Comparison of ENCODE assay signal across 11 cellular contexts in the genomic region with DNA sequence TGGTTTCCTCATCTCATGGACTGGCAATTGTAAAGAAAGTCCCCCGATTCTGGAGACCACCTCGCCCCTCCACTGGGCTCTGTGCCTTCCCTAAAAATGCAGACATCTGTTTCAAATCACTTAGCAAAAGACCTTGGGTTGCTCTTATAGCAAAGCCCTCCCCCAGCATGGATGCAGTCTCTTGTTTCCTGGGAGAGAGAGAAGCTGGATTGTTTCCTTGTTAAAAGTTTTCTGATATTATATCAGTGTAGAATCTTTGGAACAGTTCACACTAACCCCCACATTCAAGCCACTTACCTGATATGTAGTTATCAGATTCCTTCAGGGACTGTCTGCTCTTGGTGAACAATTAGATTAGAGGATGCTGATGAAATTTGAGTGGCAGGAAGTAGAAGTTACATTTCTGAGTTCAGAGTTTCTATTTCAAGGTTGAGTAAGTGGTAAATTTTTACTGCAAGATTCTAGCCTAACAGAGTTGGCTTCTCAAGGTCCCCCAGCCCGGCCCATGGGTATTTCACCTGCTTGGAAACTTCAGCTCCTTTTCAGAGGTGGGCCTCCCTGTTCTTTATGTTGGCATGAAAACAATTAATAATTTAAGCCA. TPM values are rescaled to one million over a fixed set of nuclear protein-coding genes. Genes with fewer than 3 reads are reported as not detected.
DNase-seq lines count a peak whose midpoint lies in the region; ATAC-seq, FAIRE-seq and TF ChIP-seq lines count a peak whose summit lies in the region.
"Had no signal": no experiment of that assay in that cellular context is flagged by ENCODE, and none has a peak within 500 bp of the region (broad histone marks: within the 10 kb centered on the region; RNA-seq: fewer than 3 reads in every experiment).

No MANE protein-coding gene starts in this region.

- H3K9me3 ChIP-seq in pancreas (no peaks in the 10 kb centered on the region), upper lobe of right lung (no peaks in the 10 kb centered on the region)
- H3K9me3 ChIP-seq: A549 had no signal

- CTCF ChIA-PET in activated CD4-positive, alpha-beta T cell treated with anti-CD3 and anti-CD28 coated beads for 36 hours (lab: Charles Lee), result interaction anchor here (0.5 to 1.1 kb wide), 5 partner anchors 14 to 58 kb away, joined by 3 to 4 read pairs (median 4); no protein-coding TSS in a partner anchor
- CTCF ChIA-PET in activated CD4-positive, alpha-beta memory T cell treated with anti-CD3 and anti-CD28 coated beads for 36 hours (lab: Charles Lee), result interaction anchor here (1.0 kb wide), 3 partner anchors 55 to 101 kb away, joined by 3 to 6 read pairs (median 4); no protein-coding TSS in a partner anchor

- H3K27me3 Mint-ChIP-seq in activated CD4-positive, alpha-beta T cell treated with anti-CD3 and anti-CD28 coated beads for 36 hours, result no peaks in the 10 kb centered on the region
- H3K27me3 Mint-ChIP-seq in activated CD4-positive, alpha-beta memory T cell treated with anti-CD3 and anti-CD28 coated beads for 36 hours, result no peaks in the 10 kb centered on the region

- peak overlapping the region; percentile 58 for H3K4me3 Mint-ChIP-seq in activated CD4-positive, alpha-beta T cell treated with anti-CD3 and anti-CD28 coated beads for 36 hours
- peak overlapping the region; percentile 64 for H3K4me3 Mint-ChIP-seq in activated CD4-positive, alpha-beta memory T cell treated with anti-CD3 and anti-CD28 coated beads for 36 hours

- no peaks in the 10 kb centered on the region for H3K36me3 ChIP-seq in pancreas
- no peaks in the 10 kb centered on the region for H3K36me3 ChIP-seq in upper lobe of right lung

- TF ChIP-seq CTCF in pancreas (IDR thresholded peaks at IDR 0.05) (no peak), upper lobe of right lung (IDR thresholded peaks at IDR 0.05) (no peak)

- H3K4me3 ChIP-seq in pancreas (no peak overlapping the region), upper lobe of right lung (no peak overlapping the region)
- H3K4me3 ChIP-seq: A549 had no signal

- WGBS in pancreas, 2 donors, result 46 to 51% methylated on average over 3 of the region's 3 CpGs

- no peaks in the 10 kb centered on the region for H3K9me3 Mint-ChIP-seq in activated CD4-positive, alpha-beta T cell treated with anti-CD3 and anti-CD28 coated beads for 36 hours (ENCODE audit: low read depth)
- no peaks in the 10 kb centered on the region for H3K9me3 Mint-ChIP-seq in activated CD4-positive, alpha-beta memory T cell treated with anti-CD3 and anti-CD28 coated beads for 36 hours

- H3K4me1 ChIP-seq in pancreas (no peaks in the 10 kb centered on the region), upper lobe of right lung (peaks cover 16% of the 10 kb centered on the region)
- H3K4me1 ChIP-seq: A549, parathyroid adenoma had no signal

- H3K36me3 Mint-ChIP-seq in activated CD4-positive, alpha-beta T cell treated with anti-CD3 and anti-CD28 coated beads for 36 hours (ENCODE audit: low read depth), result peaks cover 8% of the 10 kb centered on the region
- peaks cover 3% of the 10 kb centered on the region for H3K36me3 Mint-ChIP-seq in activated CD4-positive, alpha-beta memory T cell treated with anti-CD3 and anti-CD28 coated beads for 36 hours

- no peak for FAIRE-seq in pancreas (lab: Jason Lieb, UNC)
- FAIRE-seq: A549 had no signal

- POLR2A ChIA-PET in activated CD4-positive, alpha-beta T cell treated with anti-CD3 and anti-CD28 coated beads for 36 hours (lab: Charles Lee), result no interaction called here
- POLR2A ChIA-PET in activated CD4-positive, alpha-beta memory T cell treated with anti-CD3 and anti-CD28 coated beads for 36 hours (lab: Charles Lee), result interaction anchor here (1.0 kb wide), 1 partner anchor 53 kb away, joined by 4 read pairs; no protein-coding TSS in a partner anchor

- peaks cover 60% of the 10 kb centered on the region for H3K4me1 Mint-ChIP-seq in activated CD4-positive, alpha-beta T cell treated with anti-CD3 and anti-CD28 coated beads for 36 hours
- H3K4me1 Mint-ChIP-seq in activated CD4-positive, alpha-beta memory T cell treated with anti-CD3 and anti-CD28 coated beads for 36 hours (ENCODE audit: low read depth), result peaks cover 65% of the 10 kb centered on the region

- peak overlapping the region; percentile 85 for H3K27ac Mint-ChIP-seq in activated CD4-positive, alpha-beta T cell treated with anti-CD3 and anti-CD28 coated beads for 36 hours
- H3K27ac Mint-ChIP-seq in activated CD4-positive, alpha-beta memory T cell treated with anti-CD3 and anti-CD28 coated beads for 36 hours, result peak overlapping the region; percentile 72

- intact Hi-C loops in activated CD4-positive, alpha-beta T cell treated with anti-CD3 and anti-CD28 coated beads for 36 hours (cut with DNase I, micrococcal nuclease), result loop anchor here (2.0 to 10.0 kb wide), 4 partner anchors 30 to 1277 kb away; a partner anchor contains a TSS
- intact Hi-C loops in activated CD4-positive, alpha-beta memory T cell treated with anti-CD3 and anti-CD28 coated beads for 36 hours (cut with micrococcal nuclease), result loop anchor here (5.0 kb wide), 2 partner anchors 438 to 1013 kb away; a partner anchor contains a TSS
- intact Hi-C loops in pancreas (cut with DNase I), result no loop called here
- intact Hi-C loops in upper lobe of right lung (cut with DNase I), result no loop called here

- H3K27ac ChIP-seq in pancreas (no peak overlapping the region), upper lobe of right lung (no peak overlapping the region)
- H3K27ac ChIP-seq: A549, parathyroid adenoma had no signal

- ATAC-seq in activated CD4-positive, alpha-beta T cell treated with anti-CD3 and anti-CD28 coated beads for 36 hours, result peak; percentile 20
- ATAC-seq in HG02938 (IDR thresholded peaks at IDR 0.05; ENCODE audit: unreplicated experiment) (peak; percentile 35), pancreas (no peak), HG03135 (IDR thresholded peaks at IDR 0.05; ENCODE audit: unreplicated experiment) (no peak), upper lobe of right lung (no peak)
- ATAC-seq: A549 had no signal

- H3K27me3 ChIP-seq in pancreas, result no peaks in the 10 kb centered on the region
- no peaks in the 10 kb centered on the region for H3K27me3 ChIP-seq in upper lobe of right lung

- peak; percentile 50 for DNase-seq in activated CD4-positive, alpha-beta T cell treated with anti-CD3 and anti-CD28 coated beads for 36 hours
- no peak for DNase-seq in activated CD4-positive, alpha-beta T cell treated with anti-CD3 and anti-CD28 coated beads, Interleukin-2, amount 50 U/mL, for 1 hour
- DNase-seq in activated CD4-positive, alpha-beta memory T cell treated with anti-CD3 and anti-CD28 coated beads for 36 hours, result peak; percentile 46
- DNase-seq in stimulated activated CD4-positive, alpha-beta T cell treated with anti-CD3 and anti-CD28 coated beads, Interleukin-1b, Interleukin-23, amount 100 ng/mL, for 48 hours, result peak; percentile 8
- DNase-seq in pancreas (no peak), upper lobe of right lung (no peak)
- DNase-seq: NCI-H446 had no signal

RNA-seq across cellular contexts. Expression of a gene that starts 56.4 kb away (rescaled TPM):
- total RNA-seq in activated CD4-positive, alpha-beta T cell treated with anti-CD3 and anti-CD28 coated beads for 36 hours, result 1 to 10 TPM; 5.3 TPM
- 1 to 10 TPM; 5.7 to 6.2 TPM for total RNA-seq in activated CD4-positive, alpha-beta memory T cell treated with anti-CD3 and anti-CD28 coated beads for 36 hours
- total RNA-seq in pancreas, result 10 to 100 TPM in 1 of 6 donors, 1 to 10 TPM in 4, under 1 TPM in 1; 0.92 to 13.7 (median 2.0) TPM
- 1 to 10 TPM in 1 of 2 donors, under 1 TPM in 1; 0.53 to 3.8 TPM for polyA plus RNA-seq in pancreas
- total RNA-seq in upper lobe of right lung, result 15.7 TPM

Comparison
In these comparisons a context has a peak if more than half of its experiments do, and no peak if none do; other contexts are left out.
1. DNase-seq: peak in activated CD4-positive, alpha-beta T cell treated with anti-CD3 and anti-CD28 coated beads for 36 hours (single experiment), activated CD4-positive, alpha-beta memory T cell treated with anti-CD3 and anti-CD28 coated beads for 36 hours (single experiment) and stimulated activated CD4-positive, alpha-beta T cell treated with anti-CD3 and anti-CD28 coated beads, Interleukin-1b, Interleukin-23, amount 100 ng/mL, for 48 hours (single experiment); none in activated CD4-positive, alpha-beta T cell treated with anti-CD3 and anti-CD28 coated beads, Interleukin-2, amount 50 U/mL, for 1 hour (single experiment), pancreas (0 of 6) and upper lobe of right lung (single experiment).
2. ATAC-seq: peak in activated CD4-positive, alpha-beta T cell treated with anti-CD3 and anti-CD28 coated beads for 36 hours (single experiment) and HG02938 (single experiment); none in pancreas (0 of 4), HG03135 (single experiment) and upper lobe of right lung (single experiment).
3. intact Hi-C loops: an anchor here in activated CD4-positive, alpha-beta T cell treated with anti-CD3 and anti-CD28 coated beads for 36 hours (2.0 to 10.0 kb wide) and activated CD4-positive, alpha-beta memory T cell treated with anti-CD3 and anti-CD28 coated beads for 36 hours (5.0 kb wide); none called in pancreas and upper lobe of right lung.